ENCODE assay signal across 18 cellular contexts in the genomic region with DNA sequence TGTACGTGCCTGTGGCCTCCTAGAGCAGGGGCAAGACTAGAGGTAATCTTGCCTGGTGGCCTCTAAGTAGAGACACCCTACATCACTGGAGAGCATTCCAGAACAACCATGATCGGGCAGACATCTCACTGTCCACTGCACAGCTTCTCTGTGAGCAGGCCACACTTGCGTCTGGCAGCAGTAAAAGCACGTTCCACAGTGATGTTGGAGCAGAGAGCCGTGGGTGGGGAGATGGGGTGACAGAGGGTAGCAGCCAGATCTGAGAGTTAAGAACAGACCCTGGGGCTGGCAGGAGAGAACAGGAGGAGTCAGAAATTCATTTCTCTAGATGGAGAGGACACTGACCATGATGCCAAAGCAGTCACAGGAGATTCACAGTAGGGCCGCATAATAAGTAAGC.
"Had no signal": no experiment of that assay in that cellular context is flagged by ENCODE, and none has a peak within 500 bp of the region (broad histone marks: within the 10 kb centered on the region; RNA-seq: fewer than 3 reads in every experiment).

No MANE protein-coding gene starts in this region.

- H3K36me3 ChIP-seq: MG63 had no signal

- DNase-seq: Karpas-422, KG1, MG63, NCI-H1092, NCI-H1105 treated with DMSO at 0.1 percent for 48 hours, NCI-H1417 treated with DMSO at 0.1 percent for 48 hours, NCI-H146, NCI-H1694 treated with DMSO at 0.1 percent for 48 hours, NCI-H1930, NCI-H2081, NCI-H2107, NCI-H2227 treated with DMSO at 0.1 percent for 48 hours, NCI-H524, NCI-H526 treated with DMSO at 0.1 percent for 48 hours, NCI-H748 treated with DMSO at 0.1 percent for 48 hours, SHP77 had no signal

- H3K27ac ChIP-seq: HL-60, RWPE1 had no signal

- H3K27me3 ChIP-seq: MG63 had no signal

- H3K9me3 ChIP-seq: MG63 had no signal

- H3K4me3 ChIP-seq: MG63 had no signal
